In genomic region chr5:149452007-149452664, GRCh38 we compare ENCODE assay signal across 9 cellular contexts.
DNase-seq lines count a peak whose midpoint lies in the region; ATAC-seq and TF ChIP-seq lines count a peak whose summit lies in the region.
"Had no signal": no experiment of that assay in that cellular context is flagged by ENCODE, and none has a peak within 500 bp of the region (broad histone marks: within the 10 kb centered on the region; RNA-seq: fewer than 3 reads in every experiment).

No MANE protein-coding gene starts in this region.

- 21 to 23% methylated on average over 11 of the region's 11 CpGs for WGBS in tibial nerve, 2 donors

- intact Hi-C loops in lower lobe of right lung (cut with DNase I), result no loop called here

- H3K36me3 ChIP-seq in lower lobe of right lung, result no peaks in the 10 kb centered on the region
- H3K36me3 ChIP-seq in tibial nerve, result no peaks in the 10 kb centered on the region

- peak overlapping the region; percentile 88 to 96 for H3K27ac ChIP-seq in coronary artery
- H3K27ac ChIP-seq in lower lobe of right lung, result peak overlapping the region; percentile 82
- H3K27ac ChIP-seq in tibial nerve, result peak overlapping the region; percentile 60 to 87 (median 78)

- TF ChIP-seq CTCF in coronary artery (IDR thresholded peaks at IDR 0.05) (no peak), lower lobe of right lung (IDR thresholded peaks at IDR 0.05) (peak; percentile 24), tibial nerve (IDR thresholded peaks at IDR 0.05) (no peak)

- peak; percentile 50 for DNase-seq in M059J (ENCODE audit: low read depth)
- DNase-seq in coronary artery (ENCODE audit: low spot score), result no peak
- DNase-seq in lower lobe of right lung, result peak; percentile 82
- no peak for DNase-seq in tibial nerve (ENCODE audit: low spot score in 2 of 2)
- no peak for DNase-seq in COR-L47 (lab: John Stamatoyannopoulos, UW)
- no peak for DNase-seq in NCI-H748 (lab: John Stamatoyannopoulos, UW; ENCODE audit: unreplicated experiment)
- DNase-seq in NCI-H510A (lab: John Stamatoyannopoulos, UW), result no peak
- DNase-seq: activated CD4-positive, alpha-beta memory T cell treated with anti-CD3 and anti-CD28 coated beads, Interleukin-2, amount 10 ng/mL, durations not matched to agents 7 days and 5 days had no signal

- TF ChIP-seq POLR2A in tibial nerve (IDR thresholded peaks at IDR 0.05), result peak in 1 of 2 donors; percentile 16

- H3K4me3 ChIP-seq in coronary artery (no peak overlapping the region), lower lobe of right lung (no peak overlapping the region), tibial nerve (no peak overlapping the region)

- ATAC-seq in lower lobe of right lung (peak; percentile 82 to 87), GM21717 (IDR thresholded peaks at IDR 0.05; ENCODE audit: unreplicated experiment) (no peak)

- H3K27me3 ChIP-seq in lower lobe of right lung (ENCODE audit: low read depth) (no peaks in the 10 kb centered on the region), tibial nerve (no peaks in the 10 kb centered on the region)

- H3K9me3 ChIP-seq in lower lobe of right lung, result no peaks in the 10 kb centered on the region
- no peaks in the 10 kb centered on the region for H3K9me3 ChIP-seq in tibial nerve

- H3K4me1 ChIP-seq in lower lobe of right lung (peaks cover 53% of the 10 kb centered on the region), tibial nerve (peaks cover 0 to 40% (median 26%) of the 10 kb centered on the region in 4 donors)

- TF ChIP-seq EP300 in tibial nerve (IDR thresholded peaks at IDR 0.05), result peak in 1 of 2 donors; percentile 63

Comparison
In these comparisons a context has a peak if more than half of its experiments do, and no peak if none do; other contexts are left out.
1. DNase-seq: peak in M059J (single experiment) and lower lobe of right lung (single experiment); none in coronary artery (single experiment), tibial nerve (0 of 2), COR-L47 (single experiment), NCI-H748 (single experiment) and NCI-H510A (single experiment).
2. Peak in every context shown above with its lines, with median percentiles within 50 percentile points of each other: H3K27ac ChIP-seq.